ENCODE assay signal across 23 cellular contexts in the genomic region with DNA sequence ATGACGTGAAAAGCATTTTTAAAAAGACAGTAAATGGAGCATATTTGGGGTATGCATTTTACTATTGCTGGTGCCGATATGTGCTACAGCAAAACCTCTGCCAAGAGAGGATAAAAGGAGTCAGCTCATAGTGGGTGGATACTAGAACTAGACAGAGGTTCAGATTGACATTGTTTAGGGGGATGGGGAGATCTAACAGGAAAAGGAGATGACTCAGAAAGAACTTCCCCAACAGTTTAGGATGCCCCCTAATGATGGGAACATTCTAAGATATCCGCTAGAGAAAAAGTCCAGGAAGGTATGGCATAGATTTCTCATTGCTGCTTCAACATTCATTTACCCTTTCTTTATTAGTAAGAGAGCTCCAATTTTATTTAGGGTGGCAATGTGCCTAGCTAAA.
"Had no signal": no experiment of that assay in that cellular context is flagged by ENCODE, and none has a peak within 500 bp of the region (broad histone marks: within the 10 kb centered on the region; RNA-seq: fewer than 3 reads in every experiment).

No MANE protein-coding gene starts in this region.

- H3K36me3 Mint-ChIP-seq: activated naive CD8-positive, alpha-beta T cell treated with anti-CD3 and anti-CD28 coated beads, Interleukin-2, amount 10 ng/mL, durations not matched to agents 7 days and 5 days; memory B cell; natural killer cell treated with Interleukin-12 subunit alpha and Interleukin-12 subunit beta and Interleukin-15 and Interleukin-18, amount 100 ng/mL, for 72 hours; stimulated activated memory B cell treated with anti-CD40 and anti-IgM and Interleukin-4, amounts not matched to agents 10 μg/mL and 1 μg/mL and 100 μg/mL, for 72 hours; T-cell; type B pancreatic cell had no signal

- H3K27ac ChIP-seq: body of pancreas, colonic mucosa, left lung, neutrophil, pancreas, spleen, testis had no signal

- H3K4me3 ChIP-seq: body of pancreas, colonic mucosa, left lung, pancreas, spleen, testis had no signal

- H3K27me3 Mint-ChIP-seq: activated CD4-positive, alpha-beta T cell treated with anti-CD3 and anti-CD28 coated beads, Interleukin-2, amount 10 ng/mL, durations not matched to agents 7 days and 5 days; activated naive CD8-positive, alpha-beta T cell treated with anti-CD3 and anti-CD28 coated beads, Interleukin-2, amount 10 ng/mL, durations not matched to agents 7 days and 5 days; memory B cell; natural killer cell treated with Interleukin-12 subunit alpha and Interleukin-12 subunit beta and Interleukin-15 and Interleukin-18, amount 100 ng/mL, for 72 hours; stimulated activated memory B cell treated with anti-CD40 and anti-IgM and Interleukin-4, amounts not matched to agents 10 μg/mL and 1 μg/mL and 100 μg/mL, for 72 hours had no signal

- H3K4me1 ChIP-seq: colonic mucosa, left lung, pancreas, spleen, testis had no signal

- H3K27ac Mint-ChIP-seq: activated CD4-positive, alpha-beta T cell treated with anti-CD3 and anti-CD28 coated beads, Interleukin-2, amount 10 ng/mL, durations not matched to agents 7 days and 5 days; activated CD8-positive, alpha-beta T cell treated with anti-CD3 and anti-CD28 coated beads, Interleukin-2, amount 10 ng/mL, durations not matched to agents 7 days and 5 days; activated naive CD8-positive, alpha-beta T cell treated with anti-CD3 and anti-CD28 coated beads, Interleukin-2, amount 10 ng/mL, durations not matched to agents 7 days and 5 days; activated T-cell treated with anti-CD3 and anti-CD28 coated beads, Interleukin-2, amount 50 U/mL, for 24 hours; activated T-helper 2 cell treated with anti-CD3 and anti-CD28 coated beads, Interferon-gamma antibody, Interleukin-2, Interleukin-4, amounts not matched to agents 10 μg/mL and 5 μg/mL and 100 μg/mL, durations not matched to agents 14 hours and 24 hours and 36 hours; memory B cell; natural killer cell treated with Interleukin-12 subunit alpha and Interleukin-12 subunit beta and Interleukin-15 and Interleukin-18, amount 100 ng/mL, for 72 hours; stimulated activated memory B cell treated with anti-CD40 and anti-IgM and Interleukin-4, amounts not matched to agents 10 μg/mL and 1 μg/mL and 100 μg/mL, for 72 hours; T-cell; type B pancreatic cell had no signal

- H3K9me3 ChIP-seq: body of pancreas, colonic mucosa, left lung, neutrophil, pancreas, spleen, testis had no signal

- H3K36me3 ChIP-seq: colonic mucosa, left lung, neutrophil, pancreas, spleen had no signal

- H3K4me1 Mint-ChIP-seq: activated CD4-positive, alpha-beta T cell treated with anti-CD3 and anti-CD28 coated beads, Interleukin-2, amount 10 ng/mL, durations not matched to agents 7 days and 5 days; activated naive CD8-positive, alpha-beta T cell treated with anti-CD3 and anti-CD28 coated beads, Interleukin-2, amount 10 ng/mL, durations not matched to agents 7 days and 5 days; memory B cell; stimulated activated memory B cell treated with anti-CD40 and anti-IgM and Interleukin-4, amounts not matched to agents 10 μg/mL and 1 μg/mL and 100 μg/mL, for 72 hours; T-cell had no signal

- H3K27me3 ChIP-seq: body of pancreas, colonic mucosa, left lung, neutrophil, pancreas, spleen, testis had no signal

- DNase-seq: activated CD4-positive, alpha-beta T cell treated with anti-CD3 and anti-CD28 coated beads, Interleukin-2, amount 10 ng/mL, durations not matched to agents 7 days and 5 days; activated CD8-positive, alpha-beta T cell treated with anti-CD3 and anti-CD28 coated beads, Interleukin-2, amount 10 ng/mL, durations not matched to agents 7 days and 5 days; activated naive CD4-positive, alpha-beta T cell treated with Interleukin-2 at 50 U/mL for 16 hours; activated naive CD8-positive, alpha-beta T cell treated with anti-CD3 and anti-CD28 coated beads, Interleukin-2, amount 10 ng/mL, durations not matched to agents 7 days and 5 days; activated T-cell treated with anti-CD3 and anti-CD28 coated beads, Interleukin-2, amount 50 U/mL, for 24 hours; amygdala; body of pancreas; central memory CD4-positive, alpha-beta T cell; colonic mucosa; islet precursor cell; left lung; pancreas; spleen; stimulated activated CD4-positive, alpha-beta T cell treated with anti-CD3 and anti-CD28 coated beads, Interleukin-4, amount 100 ng/mL, for 4 hours; T-cell; testis had no signal

- H3K4me3 Mint-ChIP-seq: activated CD4-positive, alpha-beta T cell treated with anti-CD3 and anti-CD28 coated beads, Interleukin-2, amount 10 ng/mL, durations not matched to agents 7 days and 5 days; activated CD8-positive, alpha-beta T cell treated with anti-CD3 and anti-CD28 coated beads, Interleukin-2, amount 10 ng/mL, durations not matched to agents 7 days and 5 days; activated naive CD8-positive, alpha-beta T cell treated with anti-CD3 and anti-CD28 coated beads, Interleukin-2, amount 10 ng/mL, durations not matched to agents 7 days and 5 days; activated T-cell treated with anti-CD3 and anti-CD28 coated beads, Interleukin-2, amount 50 U/mL, for 24 hours; memory B cell; natural killer cell treated with Interleukin-12 subunit alpha and Interleukin-12 subunit beta and Interleukin-15 and Interleukin-18, amount 100 ng/mL, for 72 hours; stimulated activated memory B cell treated with anti-CD40 and anti-IgM and Interleukin-4, amounts not matched to agents 10 μg/mL and 1 μg/mL and 100 μg/mL, for 72 hours; T-cell; type B pancreatic cell had no signal

- ATAC-seq: activated CD4-positive, CD25-positive, alpha-beta regulatory T cell treated with anti-CD3 and anti-CD28 coated beads, Interleukin-2, amount 50 U/mL, for 24 hours; activated CD8-positive, alpha-beta T cell treated with anti-CD3 and anti-CD28 coated beads, Interleukin-2, amount 10 ng/mL, durations not matched to agents 7 days and 5 days; body of pancreas; left lung; natural killer cell treated with Interleukin-12 subunit alpha and Interleukin-12 subunit beta and Interleukin-15 and Interleukin-18, amount 100 ng/mL, for 72 hours; pancreas; stimulated activated memory B cell treated with anti-CD40 and anti-IgM and Interleukin-4, amounts not matched to agents 10 μg/mL and 1 μg/mL and 100 μg/mL, for 72 hours; T-cell had no signal

- H3K9me3 Mint-ChIP-seq: activated CD4-positive, alpha-beta T cell treated with anti-CD3 and anti-CD28 coated beads, Interleukin-2, amount 10 ng/mL, durations not matched to agents 7 days and 5 days; activated T-cell treated with anti-CD3 and anti-CD28 coated beads, Interleukin-2, amount 50 U/mL, for 24 hours; activated T-helper 2 cell treated with anti-CD3 and anti-CD28 coated beads, Interferon-gamma antibody, Interleukin-2, Interleukin-4, amounts not matched to agents 10 μg/mL and 5 μg/mL and 100 μg/mL, durations not matched to agents 14 hours and 24 hours and 36 hours; type B pancreatic cell had no signal
